ENCODE assay signal across 1 cellular context in the genomic region with DNA sequence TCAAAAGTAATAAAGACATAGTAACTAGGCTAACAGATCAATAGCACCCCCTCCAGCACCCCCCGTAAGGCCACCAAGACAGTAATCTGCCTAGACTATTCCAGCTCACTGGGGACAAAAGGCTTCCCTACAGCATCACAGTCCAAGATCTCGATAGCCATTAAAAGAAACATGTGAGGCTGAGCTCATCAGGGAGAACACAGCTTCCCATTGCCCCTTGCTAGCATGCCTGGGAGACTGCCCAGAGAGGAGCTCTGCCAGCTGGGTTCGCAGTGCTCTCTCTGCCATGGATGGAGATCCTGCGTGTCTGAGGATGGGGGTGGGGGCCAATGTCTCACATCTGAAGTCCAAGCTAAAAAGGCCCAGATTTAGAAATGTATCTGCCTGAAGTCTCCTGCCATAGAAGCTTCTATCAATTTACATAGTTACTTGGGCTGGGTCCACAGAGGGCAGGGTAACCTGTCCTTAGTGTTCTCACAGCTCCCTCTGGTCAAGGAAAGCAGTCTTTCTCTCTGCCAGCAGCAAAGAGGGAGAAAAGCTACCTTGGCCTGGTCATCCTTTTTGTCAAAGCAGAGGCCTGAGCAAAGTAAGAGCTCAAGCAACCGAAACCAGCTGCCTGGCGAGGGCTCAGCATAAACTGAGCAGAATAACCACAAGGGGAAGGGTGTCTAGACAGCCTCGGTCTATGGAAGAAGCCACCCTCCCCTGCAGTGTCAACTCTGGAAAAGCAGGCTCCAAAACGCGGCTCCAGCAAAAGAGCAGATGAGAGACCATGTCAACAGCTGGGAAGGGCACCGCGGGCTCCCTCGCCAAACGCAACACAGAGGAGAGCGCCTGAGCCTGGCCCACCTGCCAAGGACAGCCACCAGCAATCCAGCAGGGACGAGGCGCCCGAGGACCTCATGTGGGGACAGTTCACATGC.
TF ChIP-seq lines count a peak whose summit lies in the region.

No MANE protein-coding gene starts in this region.

TF ChIP-seq in HepG2, 621 proteins besides CTCF, POLR2A, EP300 and RAD21 (continued from another document):
- TF ChIP-seq, protein P1, sequence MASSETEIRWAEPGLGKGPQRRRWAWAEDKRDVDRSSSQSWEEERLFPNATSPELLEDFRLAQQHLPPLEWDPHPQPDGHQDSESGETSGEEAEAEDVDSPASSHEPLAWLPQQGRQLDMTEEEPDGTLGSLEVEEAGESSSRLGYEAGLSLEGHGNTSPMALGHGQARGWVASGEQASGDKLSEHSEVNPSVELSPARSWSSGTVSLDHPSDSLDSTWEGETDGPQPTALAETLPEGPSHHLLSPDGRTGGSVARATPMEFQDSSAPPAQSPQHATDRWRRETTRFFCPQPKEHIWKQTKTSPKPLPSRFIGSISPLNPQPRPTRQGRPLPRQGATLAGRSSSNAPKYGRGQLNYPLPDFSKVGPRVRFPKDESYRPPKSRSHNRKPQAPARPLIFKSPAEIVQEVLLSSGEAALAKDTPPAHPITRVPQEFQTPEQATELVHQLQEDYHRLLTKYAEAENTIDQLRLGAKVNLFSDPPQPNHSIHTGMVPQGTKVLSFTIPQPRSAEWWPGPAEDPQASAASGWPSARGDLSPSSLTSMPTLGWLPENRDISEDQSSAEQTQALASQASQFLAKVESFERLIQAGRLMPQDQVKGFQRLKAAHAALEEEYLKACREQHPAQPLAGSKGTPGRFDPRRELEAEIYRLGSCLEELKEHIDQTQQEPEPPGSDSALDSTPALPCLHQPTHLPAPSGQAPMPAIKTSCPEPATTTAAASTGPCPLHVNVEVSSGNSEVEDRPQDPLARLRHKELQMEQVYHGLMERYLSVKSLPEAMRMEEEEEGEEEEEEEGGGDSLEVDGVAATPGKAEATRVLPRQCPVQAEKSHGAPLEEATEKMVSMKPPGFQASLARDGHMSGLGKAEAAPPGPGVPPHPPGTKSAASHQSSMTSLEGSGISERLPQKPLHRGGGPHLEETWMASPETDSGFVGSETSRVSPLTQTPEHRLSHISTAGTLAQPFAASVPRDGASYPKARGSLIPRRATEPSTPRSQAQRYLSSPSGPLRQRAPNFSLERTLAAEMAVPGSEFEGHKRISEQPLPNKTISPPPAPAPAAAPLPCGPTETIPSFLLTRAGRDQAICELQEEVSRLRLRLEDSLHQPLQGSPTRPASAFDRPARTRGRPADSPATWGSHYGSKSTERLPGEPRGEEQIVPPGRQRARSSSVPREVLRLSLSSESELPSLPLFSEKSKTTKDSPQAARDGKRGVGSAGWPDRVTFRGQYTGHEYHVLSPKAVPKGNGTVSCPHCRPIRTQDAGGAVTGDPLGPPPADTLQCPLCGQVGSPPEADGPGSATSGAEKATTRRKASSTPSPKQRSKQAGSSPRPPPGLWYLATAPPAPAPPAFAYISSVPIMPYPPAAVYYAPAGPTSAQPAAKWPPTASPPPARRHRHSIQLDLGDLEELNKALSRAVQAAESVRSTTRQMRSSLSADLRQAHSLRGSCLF (CRISPR knock-in tag; IDR thresholded peaks at IDR 0.05; ENCODE audit: borderline replicate concordance) = no peak
- no peak for TF ChIP-seq HOXA7 (CRISPR knock-in tag; IDR thresholded peaks at IDR 0.05)
- TF ChIP-seq ZBTB1 (CRISPR knock-in tag; IDR thresholded peaks at IDR 0.05; ENCODE audit: borderline replicate concordance) = no peak
- TF ChIP-seq, protein P2, sequence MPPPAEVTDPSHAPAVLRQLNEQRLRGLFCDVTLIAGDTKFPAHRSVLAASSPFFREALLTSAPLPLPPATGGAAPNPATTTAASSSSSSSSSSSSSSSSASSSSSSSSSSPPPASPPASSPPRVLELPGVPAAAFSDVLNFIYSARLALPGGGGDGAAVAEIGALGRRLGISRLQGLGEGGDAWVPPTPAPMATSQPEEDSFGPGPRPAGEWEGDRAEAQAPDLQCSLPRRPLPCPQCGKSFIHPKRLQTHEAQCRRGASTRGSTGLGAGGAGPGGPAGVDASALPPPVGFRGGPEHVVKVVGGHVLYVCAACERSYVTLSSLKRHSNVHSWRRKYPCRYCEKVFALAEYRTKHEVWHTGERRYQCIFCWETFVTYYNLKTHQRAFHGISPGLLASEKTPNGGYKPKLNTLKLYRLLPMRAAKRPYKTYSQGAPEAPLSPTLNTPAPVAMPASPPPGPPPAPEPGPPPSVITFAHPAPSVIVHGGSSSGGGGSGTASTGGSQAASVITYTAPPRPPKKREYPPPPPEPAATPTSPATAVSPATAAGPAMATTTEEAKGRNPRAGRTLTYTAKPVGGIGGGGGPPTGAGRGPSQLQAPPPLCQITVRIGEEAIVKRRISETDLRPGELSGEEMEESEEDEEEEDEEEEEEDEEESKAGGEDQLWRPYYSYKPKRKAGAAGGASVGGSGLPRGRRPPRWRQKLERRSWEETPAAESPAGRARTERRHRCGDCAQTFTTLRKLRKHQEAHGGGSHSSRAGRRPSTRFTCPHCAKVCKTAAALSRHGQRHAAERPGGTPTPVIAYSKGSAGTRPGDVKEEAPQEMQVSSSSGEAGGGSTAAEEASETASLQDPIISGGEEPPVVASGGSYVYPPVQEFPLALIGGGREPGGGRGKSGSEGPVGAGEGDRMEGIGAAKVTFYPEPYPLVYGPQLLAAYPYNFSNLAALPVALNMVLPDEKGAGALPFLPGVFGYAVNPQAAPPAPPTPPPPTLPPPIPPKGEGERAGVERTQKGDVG (CRISPR knock-in tag; IDR thresholded peaks at IDR 0.05; ENCODE audit: borderline replicate concordance) = peak; percentile 33; the same call in 1 of the 2 replicates
- TF ChIP-seq KDM2A (CRISPR knock-in tag; IDR thresholded peaks at IDR 0.05; ENCODE audit: borderline replicate concordance, low read depth) = no peak
- TF ChIP-seq SALL2 (CRISPR knock-in tag; IDR thresholded peaks at IDR 0.05) = no peak
- TF ChIP-seq GTF3A (CRISPR knock-in tag; conservative IDR thresholded peaks at IDR 0.05) = no peak
- 0 out of 2 replicates have a peak, but pooled peaks have one; percentile 35 for TF ChIP-seq ZNF274 (CRISPR knock-in tag; IDR thresholded peaks at IDR 0.05)
- TF ChIP-seq CCDC6 (CRISPR knock-in tag; IDR thresholded peaks at IDR 0.05) = no peak
- no peak for TF ChIP-seq HMG20A (CRISPR knock-in tag; IDR thresholded peaks at IDR 0.05; ENCODE audit: borderline replicate concordance)
- no peak for TF ChIP-seq ZNF83 (CRISPR knock-in tag; IDR thresholded peaks at IDR 0.05; ENCODE audit: borderline replicate concordance)
- TF ChIP-seq FOXP1 (IDR thresholded peaks at IDR 0.05) = no peak
- no peak for TF ChIP-seq FOXP1 (CRISPR knock-in tag; IDR thresholded peaks at IDR 0.05)
- TF ChIP-seq, protein P3, sequence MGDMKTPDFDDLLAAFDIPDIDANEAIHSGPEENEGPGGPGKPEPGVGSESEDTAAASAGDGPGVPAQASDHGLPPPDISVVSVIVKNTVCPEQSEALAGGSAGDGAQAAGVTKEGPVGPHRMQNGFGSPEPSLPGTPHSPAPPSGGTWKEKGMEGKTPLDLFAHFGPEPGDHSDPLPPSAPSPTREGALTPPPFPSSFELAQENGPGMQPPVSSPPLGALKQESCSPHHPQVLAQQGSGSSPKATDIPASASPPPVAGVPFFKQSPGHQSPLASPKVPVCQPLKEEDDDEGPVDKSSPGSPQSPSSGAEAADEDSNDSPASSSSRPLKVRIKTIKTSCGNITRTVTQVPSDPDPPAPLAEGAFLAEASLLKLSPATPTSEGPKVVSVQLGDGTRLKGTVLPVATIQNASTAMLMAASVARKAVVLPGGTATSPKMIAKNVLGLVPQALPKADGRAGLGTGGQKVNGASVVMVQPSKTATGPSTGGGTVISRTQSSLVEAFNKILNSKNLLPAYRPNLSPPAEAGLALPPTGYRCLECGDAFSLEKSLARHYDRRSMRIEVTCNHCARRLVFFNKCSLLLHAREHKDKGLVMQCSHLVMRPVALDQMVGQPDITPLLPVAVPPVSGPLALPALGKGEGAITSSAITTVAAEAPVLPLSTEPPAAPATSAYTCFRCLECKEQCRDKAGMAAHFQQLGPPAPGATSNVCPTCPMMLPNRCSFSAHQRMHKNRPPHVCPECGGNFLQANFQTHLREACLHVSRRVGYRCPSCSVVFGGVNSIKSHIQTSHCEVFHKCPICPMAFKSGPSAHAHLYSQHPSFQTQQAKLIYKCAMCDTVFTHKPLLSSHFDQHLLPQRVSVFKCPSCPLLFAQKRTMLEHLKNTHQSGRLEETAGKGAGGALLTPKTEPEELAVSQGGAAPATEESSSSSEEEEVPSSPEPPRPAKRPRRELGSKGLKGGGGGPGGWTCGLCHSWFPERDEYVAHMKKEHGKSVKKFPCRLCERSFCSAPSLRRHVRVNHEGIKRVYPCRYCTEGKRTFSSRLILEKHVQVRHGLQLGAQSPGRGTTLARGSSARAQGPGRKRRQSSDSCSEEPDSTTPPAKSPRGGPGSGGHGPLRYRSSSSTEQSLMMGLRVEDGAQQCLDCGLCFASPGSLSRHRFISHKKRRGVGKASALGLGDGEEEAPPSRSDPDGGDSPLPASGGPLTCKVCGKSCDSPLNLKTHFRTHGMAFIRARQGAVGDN (CRISPR knock-in tag; IDR thresholded peaks at IDR 0.05) = peak; percentile 68
- no peak for TF ChIP-seq ZNF317 (CRISPR knock-in tag; IDR thresholded peaks at IDR 0.05)
- TF ChIP-seq ZNF121 (CRISPR knock-in tag; IDR thresholded peaks at IDR 0.05) = 0 out of 2 replicates have a peak, but pooled peaks have one; percentile 20
- no peak for TF ChIP-seq NBN (conservative IDR thresholded peaks at IDR 0.05)
- TF ChIP-seq PLRG1 (conservative IDR thresholded peaks at IDR 0.05) = no peak
- TF ChIP-seq MIER3 (CRISPR knock-in tag; IDR thresholded peaks at IDR 0.05; ENCODE audit: borderline replicate concordance) = no peak
- TF ChIP-seq ZBTB7B (CRISPR knock-in tag; IDR thresholded peaks at IDR 0.05) = no peak
- TF ChIP-seq NFATC3 (CRISPR knock-in tag; IDR thresholded peaks at IDR 0.05) = no peak
- no peak for TF ChIP-seq SALL1 (CRISPR knock-in tag; IDR thresholded peaks at IDR 0.05)
- TF ChIP-seq ZFP82 (CRISPR knock-in tag; IDR thresholded peaks at IDR 0.05; ENCODE audit: borderline replicate concordance) = no peak
- no peak for TF ChIP-seq MEIS2 (CRISPR knock-in tag; IDR thresholded peaks at IDR 0.05)
- TF ChIP-seq ZBTB20 (CRISPR knock-in tag; IDR thresholded peaks at IDR 0.05; ENCODE audit: borderline replicate concordance, low read depth) = no peak
- TF ChIP-seq ZNF543 (CRISPR knock-in tag; IDR thresholded peaks at IDR 0.05) = no peak
- no peak for TF ChIP-seq ATF7 (IDR thresholded peaks at IDR 0.05)
- no peak for TF ChIP-seq ATF7 (CRISPR knock-in tag; IDR thresholded peaks at IDR 0.05)
- TF ChIP-seq, protein P4, sequence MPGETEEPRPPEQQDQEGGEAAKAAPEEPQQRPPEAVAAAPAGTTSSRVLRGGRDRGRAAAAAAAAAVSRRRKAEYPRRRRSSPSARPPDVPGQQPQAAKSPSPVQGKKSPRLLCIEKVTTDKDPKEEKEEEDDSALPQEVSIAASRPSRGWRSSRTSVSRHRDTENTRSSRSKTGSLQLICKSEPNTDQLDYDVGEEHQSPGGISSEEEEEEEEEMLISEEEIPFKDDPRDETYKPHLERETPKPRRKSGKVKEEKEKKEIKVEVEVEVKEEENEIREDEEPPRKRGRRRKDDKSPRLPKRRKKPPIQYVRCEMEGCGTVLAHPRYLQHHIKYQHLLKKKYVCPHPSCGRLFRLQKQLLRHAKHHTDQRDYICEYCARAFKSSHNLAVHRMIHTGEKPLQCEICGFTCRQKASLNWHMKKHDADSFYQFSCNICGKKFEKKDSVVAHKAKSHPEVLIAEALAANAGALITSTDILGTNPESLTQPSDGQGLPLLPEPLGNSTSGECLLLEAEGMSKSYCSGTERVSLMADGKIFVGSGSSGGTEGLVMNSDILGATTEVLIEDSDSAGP (CRISPR knock-in tag; IDR thresholded peaks at IDR 0.05; ENCODE audit: borderline replicate concordance) = peak; percentile 34; the same call in 1 of the 2 replicates
- TF ChIP-seq FOXJ3 (CRISPR knock-in tag; IDR thresholded peaks at IDR 0.05; ENCODE audit: borderline replicate concordance) = no peak
- no peak for TF ChIP-seq ZNF589 (CRISPR knock-in tag; conservative IDR thresholded peaks at IDR 0.05)
- TF ChIP-seq MXD4 (CRISPR knock-in tag; IDR thresholded peaks at IDR 0.05) = no peak
- TF ChIP-seq, protein P5, sequence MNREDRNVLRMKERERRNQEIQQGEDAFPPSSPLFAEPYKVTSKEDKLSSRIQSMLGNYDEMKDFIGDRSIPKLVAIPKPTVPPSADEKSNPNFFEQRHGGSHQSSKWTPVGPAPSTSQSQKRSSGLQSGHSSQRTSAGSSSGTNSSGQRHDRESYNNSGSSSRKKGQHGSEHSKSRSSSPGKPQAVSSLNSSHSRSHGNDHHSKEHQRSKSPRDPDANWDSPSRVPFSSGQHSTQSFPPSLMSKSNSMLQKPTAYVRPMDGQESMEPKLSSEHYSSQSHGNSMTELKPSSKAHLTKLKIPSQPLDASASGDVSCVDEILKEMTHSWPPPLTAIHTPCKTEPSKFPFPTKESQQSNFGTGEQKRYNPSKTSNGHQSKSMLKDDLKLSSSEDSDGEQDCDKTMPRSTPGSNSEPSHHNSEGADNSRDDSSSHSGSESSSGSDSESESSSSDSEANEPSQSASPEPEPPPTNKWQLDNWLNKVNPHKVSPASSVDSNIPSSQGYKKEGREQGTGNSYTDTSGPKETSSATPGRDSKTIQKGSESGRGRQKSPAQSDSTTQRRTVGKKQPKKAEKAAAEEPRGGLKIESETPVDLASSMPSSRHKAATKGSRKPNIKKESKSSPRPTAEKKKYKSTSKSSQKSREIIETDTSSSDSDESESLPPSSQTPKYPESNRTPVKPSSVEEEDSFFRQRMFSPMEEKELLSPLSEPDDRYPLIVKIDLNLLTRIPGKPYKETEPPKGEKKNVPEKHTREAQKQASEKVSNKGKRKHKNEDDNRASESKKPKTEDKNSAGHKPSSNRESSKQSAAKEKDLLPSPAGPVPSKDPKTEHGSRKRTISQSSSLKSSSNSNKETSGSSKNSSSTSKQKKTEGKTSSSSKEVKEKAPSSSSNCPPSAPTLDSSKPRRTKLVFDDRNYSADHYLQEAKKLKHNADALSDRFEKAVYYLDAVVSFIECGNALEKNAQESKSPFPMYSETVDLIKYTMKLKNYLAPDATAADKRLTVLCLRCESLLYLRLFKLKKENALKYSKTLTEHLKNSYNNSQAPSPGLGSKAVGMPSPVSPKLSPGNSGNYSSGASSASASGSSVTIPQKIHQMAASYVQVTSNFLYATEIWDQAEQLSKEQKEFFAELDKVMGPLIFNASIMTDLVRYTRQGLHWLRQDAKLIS (CRISPR knock-in tag; IDR thresholded peaks at IDR 0.05) = no peak
- 0 out of 2 replicates have a peak, but pooled peaks have one; percentile 33 for TF ChIP-seq POGZ (CRISPR knock-in tag; IDR thresholded peaks at IDR 0.05)
- TF ChIP-seq FLYWCH1 (CRISPR knock-in tag; IDR thresholded peaks at IDR 0.05) = no peak
